11 cellular contexts compared by ENCODE assay signal in the genomic region with DNA sequence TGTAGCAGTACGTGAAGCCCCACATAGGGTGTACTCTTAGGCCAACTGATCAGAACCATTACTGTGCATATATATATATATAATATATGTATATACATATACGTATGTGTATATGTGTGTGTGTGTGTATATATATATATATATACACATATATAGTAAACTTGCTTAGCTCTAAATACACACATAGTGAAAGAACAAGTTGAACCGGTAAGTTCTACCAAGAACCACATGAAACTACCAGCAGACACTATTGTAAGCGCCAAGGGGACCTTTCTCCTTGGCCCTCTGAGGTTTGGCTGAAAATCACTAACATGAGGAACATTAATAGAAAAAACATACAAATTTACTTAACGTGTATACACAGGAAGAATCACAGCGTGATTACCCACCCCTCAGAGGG. TPM values are rescaled to one million over a fixed set of nuclear protein-coding genes. Genes with fewer than 3 reads are reported as not detected.
DNase-seq lines count a peak whose midpoint lies in the region; TF ChIP-seq lines count a peak whose summit lies in the region.
"Had no signal": no experiment of that assay in that cellular context is flagged by ENCODE, and none has a peak within 500 bp of the region (broad histone marks: within the 10 kb centered on the region; RNA-seq: fewer than 3 reads in every experiment).

No MANE protein-coding gene starts in this region.

- no peak overlapping the region for H3K4me3 Mint-ChIP-seq in mesothelial cell of epicardium
- H3K4me3 Mint-ChIP-seq: activated CD4-positive, alpha-beta memory T cell treated with anti-CD3 and anti-CD28 coated beads, Interleukin-2, amount 10 ng/mL, durations not matched to agents 7 days and 5 days had no signal

- TF ChIP-seq CTCF in fibroblast of mammary gland (conservative IDR thresholded peaks at IDR 0.05; ENCODE audit: control insufficient read depth, insufficient read depth, low read depth, low read length) (no peak), retinal pigment epithelial cell (conservative IDR thresholded peaks at IDR 0.05; ENCODE audit: low read depth, low read length) (no peak), mesothelial cell of epicardium (IDR thresholded peaks at IDR 0.05; ENCODE audit: unreplicated experiment) (no peak)

- WGBS in GM23248 (ENCODE audit: low coverage in 1 of 2, low lambda C conversion rate in 2 of 2, missing lambda C conversion rate in 2 of 2), 2 experiments: 46 to 49% methylated on average over 6 of the region's 6 CpGs

- no peaks in the 10 kb centered on the region for H3K9me2 ChIP-seq in GM23248 (ENCODE audit: insufficient read depth)

- H3F3A ChIP-seq in GM23248 (ENCODE audit: insufficient read depth): peaks cover 28% of the 10 kb centered on the region

- H3K4me1 ChIP-seq in GM23248 (ENCODE audit: insufficient read depth): peaks cover 26% of the 10 kb centered on the region

- H3K36me3 Mint-ChIP-seq in mesothelial cell of epicardium: no peaks in the 10 kb centered on the region

- H3K4me3 ChIP-seq in GM23248: peak overlapping the region; percentile 81
- peak overlapping the region; percentile 91 for H3K4me3 ChIP-seq in SK-N-MC
- H3K4me3 ChIP-seq in fibroblast of mammary gland (ENCODE audit: control insufficient read depth, low read depth, low read length): peak overlapping the region; percentile 94
- H3K4me3 ChIP-seq in retinal pigment epithelial cell (ENCODE audit: low read length): peak overlapping the region; percentile 90

- no peaks in the 10 kb centered on the region for H3K27me3 ChIP-seq in GM23248 (replicated peaks; ENCODE audit: insufficient read depth)

- H3K79me2 ChIP-seq in GM23248 (ENCODE audit: insufficient read depth): peaks cover 54% of the 10 kb centered on the region

- H2AFZ ChIP-seq in GM23248: peak overlapping the region; percentile 87

- H3K27ac ChIP-seq in GM23248: no peak overlapping the region
- H3K27ac ChIP-seq in SK-N-MC: no peak overlapping the region

- in situ Hi-C loops in GM23248 (cut with MboI): no loop called here

- H3K4me2 ChIP-seq in GM23248 (ENCODE audit: unreplicated experiment): peak overlapping the region; percentile 86

- H3K36me3 ChIP-seq in GM23248 (ENCODE audit: low read depth): peaks cover 5% of the 10 kb centered on the region; the same call in 1 of the 2 replicates
- H3K36me3 ChIP-seq in SK-N-MC (ENCODE audit: insufficient read depth, low read length): peaks cover 10% of the 10 kb centered on the region

- peak overlapping the region; percentile 83 for H3K9ac ChIP-seq in GM23248
- peak overlapping the region; percentile 92 for H3K9ac ChIP-seq in SK-N-MC (ENCODE audit: insufficient read length)

- peaks cover 1% of the 10 kb centered on the region; the same call in 1 of the 2 replicates for H4K20me1 ChIP-seq in GM23248 (ENCODE audit: insufficient read depth)

- H3K27ac Mint-ChIP-seq in mesothelial cell of epicardium: no peak overlapping the region
- H3K27ac Mint-ChIP-seq: activated CD4-positive, alpha-beta memory T cell treated with anti-CD3 and anti-CD28 coated beads, Interleukin-2, amount 10 ng/mL, durations not matched to agents 7 days and 5 days had no signal

- no peaks in the 10 kb centered on the region for H3K27me3 Mint-ChIP-seq in mesothelial cell of epicardium (ENCODE audit: low read depth)
- H3K27me3 Mint-ChIP-seq: activated CD4-positive, alpha-beta memory T cell treated with anti-CD3 and anti-CD28 coated beads, Interleukin-2, amount 10 ng/mL, durations not matched to agents 7 days and 5 days had no signal

- no peaks in the 10 kb centered on the region for H3K9me3 ChIP-seq in GM23248 (ENCODE audit: low read depth)
- no peaks in the 10 kb centered on the region for H3K9me3 ChIP-seq in SK-N-MC (ENCODE audit: low read depth, low read length)

- DNase-seq in GM23248: no peak
- DNase-seq in SK-N-MC (ENCODE audit: low read depth, low spot score): no peak
- no peak for DNase-seq in fibroblast of mammary gland (ENCODE audit: low read depth)
- no peak for DNase-seq in retinal pigment epithelial cell (ENCODE audit: low read depth)
- DNase-seq in mesothelial cell of epicardium (ENCODE audit: low spot score in 2 of 2, unreplicated experiment in 2 of 2): no peak
- no peak for DNase-seq in NCI-H1436 (lab: John Stamatoyannopoulos, UW)
- DNase-seq in stimulated activated CD4-positive, alpha-beta T cell treated with anti-CD3 and anti-CD28 coated beads, Interleukin-2, amount 100 ng/mL, for 24 hours: no peak
- DNase-seq in NCI-H510A treated with DMSO at 0.1 percent for 48 hours (lab: John Stamatoyannopoulos, UW): no peak
- DNase-seq: activated CD4-positive, alpha-beta memory T cell treated with anti-CD3 and anti-CD28 coated beads, Interleukin-2, amount 10 ng/mL, durations not matched to agents 7 days and 5 days; EL; foreskin melanocyte had no signal

- no peaks in the 10 kb centered on the region for H3K9me3 Mint-ChIP-seq in mesothelial cell of epicardium
- H3K9me3 Mint-ChIP-seq: activated CD4-positive, alpha-beta memory T cell treated with anti-CD3 and anti-CD28 coated beads, Interleukin-2, amount 10 ng/mL, durations not matched to agents 7 days and 5 days had no signal

- peaks cover 11% of the 10 kb centered on the region for H3K4me1 Mint-ChIP-seq in mesothelial cell of epicardium

RNA-seq across cellular contexts. Expression of a gene that starts 1.8 kb away (rescaled TPM):
- total RNA-seq in GM23248 (2014; rRNA removed; shearing (Covaris generic)): 246 and 268 TPM in 2 replicates
- 244 and 247 TPM in 2 replicates for polyA plus RNA-seq in GM23248 (2016; fragmentation: Nextera tagmentation; extraction: Ambion mirVana)
- 114 to 119 TPM (median 117 TPM) in 3 replicates for total RNA-seq in mesothelial cell of epicardium
